19 cellular contexts compared by ENCODE assay signal in genomic region chr7:22635349-22635748, GRCh38.
"Had no signal": no experiment of that assay in that cellular context is flagged by ENCODE, and none has a peak within 500 bp of the region (broad histone marks: within the 10 kb centered on the region; RNA-seq: fewer than 3 reads in every experiment).

No MANE protein-coding gene starts in this region.

- H3K9me3 ChIP-seq: adrenal gland, gastrocnemius medialis, sigmoid colon, transverse colon, uterus had no signal

- H3K4me3 ChIP-seq: adrenal gland, gastrocnemius medialis, sigmoid colon, smooth muscle cell, transverse colon, uterus had no signal

- DNase-seq: activated CD4-positive, alpha-beta T cell treated with anti-CD3 and anti-CD28 coated beads, Interleukin-2, amount 50 U/mL, for 4 hours; activated CD8-positive, alpha-beta memory T cell treated with anti-CD3 and anti-CD28 coated beads for 24 hours; activated CD8-positive, alpha-beta memory T cell treated with anti-CD3 and anti-CD28 coated beads, Interleukin-2, amount 50 U/mL, for 4 hours; activated T-cell treated with anti-CD3 and anti-CD28 coated beads, Interleukin-2, amount 50 U/mL, for 24 hours; adrenal gland; gastrocnemius medialis; head of caudate nucleus; naive B cell; nucleus accumbens; sigmoid colon; stimulated activated CD4-positive, alpha-beta T cell treated with anti-CD3 and anti-CD28 coated beads, Interleukin-15, amount 100 ng/mL, for 24 hours; T-helper 9 cell; transverse colon; uterus had no signal

- H3K4me1 ChIP-seq: adrenal gland, uterus had no signal

- H3K27ac ChIP-seq: adrenal gland, epithelial cell of prostate, gastrocnemius medialis, transverse colon, uterus had no signal

- H3K36me3 ChIP-seq: adrenal gland, gastrocnemius medialis, sigmoid colon, transverse colon, uterus had no signal

- H3K4me2 ChIP-seq: smooth muscle cell had no signal

- H3K27me3 ChIP-seq: adrenal gland, gastrocnemius medialis, sigmoid colon, transverse colon, uterus had no signal

- ATAC-seq: activated naive CD4-positive, alpha-beta T cell treated with anti-CD3 and anti-CD28 coated beads, Interleukin-2, amount 50 U/mL, for 72 hours; activated T-helper 17 cell treated with anti-CD3 and anti-CD28 coated beads, Interleukin-2, amount 50 U/mL, for 72 hours; gastrocnemius medialis; stimulated activated memory B cell treated with anti-CD40 and anti-IgM and Interleukin-4, amounts not matched to agents 10 μg/mL and 1 μg/mL and 100 μg/mL, for 72 hours had no signal
